ENCODE assay signal across 8 cellular contexts in the genomic region with DNA sequence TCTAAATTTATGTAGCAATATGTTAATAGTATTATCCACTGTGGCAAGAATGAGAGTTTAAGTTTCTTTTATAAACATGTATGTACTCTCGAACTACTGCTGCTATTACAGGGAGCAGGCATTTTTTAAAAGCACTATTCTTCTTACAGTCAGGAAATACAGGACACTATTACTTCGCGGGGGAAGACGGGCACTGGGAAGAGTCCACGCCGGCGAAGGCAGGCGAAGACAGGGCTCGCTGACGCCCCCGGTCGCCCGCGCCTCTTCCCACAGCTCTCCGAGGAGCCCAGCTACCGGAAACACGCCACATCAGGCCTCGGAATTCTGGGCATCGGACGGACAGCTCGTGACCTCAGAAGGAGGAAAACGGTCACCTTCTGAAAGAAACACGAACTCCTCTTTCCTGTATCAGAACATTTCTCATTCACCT.
DNase-seq lines count a peak whose midpoint lies in the region; ATAC-seq, FAIRE-seq and TF ChIP-seq lines count a peak whose summit lies in the region.

No MANE protein-coding gene starts in this region.

- H3K36me3 Mint-ChIP-seq in activated T-helper 17 cell treated with anti-CD3 and anti-CD28 coated beads, Interleukin-2, amount 50 U/mL, for 72 hours (ENCODE audit: low read depth), result peaks cover 10% of the 10 kb centered on the region
- no peaks in the 10 kb centered on the region for H3K36me3 Mint-ChIP-seq in nephron (ENCODE audit: low read depth)

- H3K27ac Mint-ChIP-seq in activated T-helper 17 cell treated with anti-CD3 and anti-CD28 coated beads, Interleukin-2, amount 50 U/mL, for 72 hours, result peak overlapping the region; percentile 98
- peak overlapping the region; percentile 93 to 99 (median 97) for H3K27ac Mint-ChIP-seq in nephron

- H3K4me3 Mint-ChIP-seq in activated T-helper 17 cell treated with anti-CD3 and anti-CD28 coated beads, Interleukin-2, amount 50 U/mL, for 72 hours, result peak overlapping the region; percentile 96
- peak overlapping the region; percentile 92 to 93 (median 93) for H3K4me3 Mint-ChIP-seq in nephron

- DNase-seq in AG04449 (ENCODE audit: low read depth, low spot score) (peak; percentile 38), GM12865 (ENCODE audit: low read depth) (peak; percentile 66), NCI-H2171 (lab: John Stamatoyannopoulos, UW) (peak; percentile 64), frontal cortex (ENCODE audit: low spot score in 2 of 2) (peak; percentile 44 to 56), NCI-H128 (lab: John Stamatoyannopoulos, UW; ENCODE audit: unreplicated experiment) (no peak)

- POLR2A ChIA-PET in AG04449 (lab: Yijun Ruan, JAX), result interaction anchor here (0.6 to 1.0 kb wide), 4 partner anchors 13 to 377 kb away, joined by 3 read pairs; partner anchors contain the start of gene XPO1

- TF ChIP-seq CTCF in AG04449 (IDR thresholded peaks at IDR 0.05; ENCODE audit: insufficient read depth, low read length, missing control alignments) (peak; percentile 38), GM12865 (IDR thresholded peaks at IDR 0.05; ENCODE audit: insufficient read depth, low read depth, low read length, missing control alignments) (no peak), nephron (IDR thresholded peaks at IDR 0.05; ENCODE audit: unreplicated experiment in 3 of 3) (peak in 2 of 3 experiments; percentile 9 to 16)

- H3K4me3 ChIP-seq in AG04449 (ENCODE audit: low read depth, low read length), result peak overlapping the region; percentile 90
- H3K4me3 ChIP-seq in GM12865 (ENCODE audit: low read depth, low read length), result peak overlapping the region; percentile 91

- peak; percentile 19 for ATAC-seq in HG02970 (IDR thresholded peaks at IDR 0.05; ENCODE audit: low FRiP score, unreplicated experiment)
- peak; percentile 17 for ATAC-seq in activated T-helper 17 cell treated with anti-CD3 and anti-CD28 coated beads, Interleukin-2, amount 50 U/mL, for 72 hours (replicated peaks)

- CTCF ChIA-PET in AG04449 (lab: Yijun Ruan, JAX), result no interaction called here

- FAIRE-seq in frontal cortex (lab: Jason Lieb, UNC), result no peak

- peaks cover 9% of the 10 kb centered on the region for H3K4me1 Mint-ChIP-seq in activated T-helper 17 cell treated with anti-CD3 and anti-CD28 coated beads, Interleukin-2, amount 50 U/mL, for 72 hours
- H3K4me1 Mint-ChIP-seq in nephron, result peaks cover 12% of the 10 kb centered on the region

- H3K9me3 Mint-ChIP-seq in activated T-helper 17 cell treated with anti-CD3 and anti-CD28 coated beads, Interleukin-2, amount 50 U/mL, for 72 hours, result no peaks in the 10 kb centered on the region
- peaks cover 7% of the 10 kb centered on the region for H3K9me3 Mint-ChIP-seq in nephron

- no peaks in the 10 kb centered on the region for H3K27me3 Mint-ChIP-seq in activated T-helper 17 cell treated with anti-CD3 and anti-CD28 coated beads, Interleukin-2, amount 50 U/mL, for 72 hours
- H3K27me3 Mint-ChIP-seq in nephron (ENCODE audit: low read depth), result no peaks in the 10 kb centered on the region
